15 cellular contexts compared by ENCODE assay signal in genomic region chr11:15901046-15901445, GRCh38.
DNase-seq lines count a peak whose midpoint lies in the region; TF ChIP-seq lines count a peak whose summit lies in the region.
"Had no signal": no experiment of that assay in that cellular context is flagged by ENCODE, and none has a peak within 500 bp of the region (broad histone marks: within the 10 kb centered on the region; RNA-seq: fewer than 3 reads in every experiment).

No MANE protein-coding gene starts in this region.

- TF ChIP-seq EP300 in tibial nerve (IDR thresholded peaks at IDR 0.05): no peak

- H3K27me3 ChIP-seq in uterus: no peaks in the 10 kb centered on the region
- H3K27me3 ChIP-seq in tibial nerve: no peaks in the 10 kb centered on the region
- H3K27me3 ChIP-seq: adrenal gland, ovary had no signal

- TF ChIP-seq POLR2A in uterus (IDR thresholded peaks at IDR 0.05): no peak
- TF ChIP-seq POLR2A in erythroblast (IDR thresholded peaks at IDR 0.05; ENCODE audit: low read length): no peak
- TF ChIP-seq POLR2A in tibial nerve (IDR thresholded peaks at IDR 0.05): no peak

- peaks cover 24% of the 10 kb centered on the region for H3K4me1 Mint-ChIP-seq in chondrocyte (ENCODE audit: low read depth)
- H3K4me1 Mint-ChIP-seq: B cell had no signal

- no peaks in the 10 kb centered on the region for H3K27me3 Mint-ChIP-seq in chondrocyte (ENCODE audit: low read depth)
- H3K27me3 Mint-ChIP-seq: B cell had no signal

- no peaks in the 10 kb centered on the region for H3K4me1 ChIP-seq in uterus
- no peaks in the 10 kb centered on the region for H3K4me1 ChIP-seq in tibial nerve
- H3K4me1 ChIP-seq: adrenal gland had no signal

- H3K36me3 Mint-ChIP-seq in chondrocyte (ENCODE audit: low read depth): no peaks in the 10 kb centered on the region

- H3K27ac ChIP-seq in uterus (no peak overlapping the region), tibial nerve (no peak overlapping the region)
- H3K27ac ChIP-seq: adrenal gland, HL-60, ovary had no signal

- DNase-seq in M059J (ENCODE audit: low read depth): peak; percentile 13
- no peak for DNase-seq in chondrocyte (ENCODE audit: low spot score)
- peak; percentile 35 for DNase-seq in iPS-NIHi7 (ENCODE audit: extremely low spot score)
- peak; percentile 36 for DNase-seq in retinal pigment epithelial cell (ENCODE audit: low read depth)
- no peak for DNase-seq in uterus
- no peak for DNase-seq in erythroblast (lab: John Stamatoyannopoulos, UW)
- DNase-seq in tibial nerve (ENCODE audit: low spot score in 2 of 2): no peak
- DNase-seq: activated T-cell treated with anti-CD3 and anti-CD28 coated beads, Interleukin-2, amount 50 U/mL, for 48 hours; adrenal gland; HCEC 1CT; NCI-H187 treated with DMSO at 0.1 percent for 48 hours; stimulated activated CD4-positive, alpha-beta T cell treated with anti-CD3 and anti-CD28 coated beads, Interleukin-12 subunit alpha, Interleukin-12 subunit beta, amount 100 ng/mL, for 4 hours had no signal

- no peak overlapping the region for H3K4me3 Mint-ChIP-seq in chondrocyte (ENCODE audit: unreplicated experiment)
- H3K4me3 Mint-ChIP-seq: B cell had no signal

- H3K4me3 ChIP-seq in retinal pigment epithelial cell (ENCODE audit: low read length) (no peak overlapping the region), uterus (no peak overlapping the region), tibial nerve (no peak overlapping the region)
- H3K4me3 ChIP-seq: adrenal gland, ovary had no signal

- H3K27ac Mint-ChIP-seq in chondrocyte (ENCODE audit: unreplicated experiment): no peak overlapping the region
- H3K27ac Mint-ChIP-seq: B cell had no signal

- 46 to 65% methylated on average over 6 of the region's 6 CpGs for WGBS in tibial nerve, 2 donors

- TF ChIP-seq CTCF in chondrocyte (IDR thresholded peaks at IDR 0.05) (peak; percentile 37), retinal pigment epithelial cell (conservative IDR thresholded peaks at IDR 0.05; ENCODE audit: low read depth, low read length) (peak; percentile 59), uterus (IDR thresholded peaks at IDR 0.05) (no peak), tibial nerve (IDR thresholded peaks at IDR 0.05) (no peak)

- intact Hi-C loops in uterus (cut with DNase I; ENCODE audit: low total_unique reads): no loop called here

- no peaks in the 10 kb centered on the region for H3K9me3 Mint-ChIP-seq in chondrocyte (ENCODE audit: low read depth)

- H3K9me3 ChIP-seq in uterus: no peaks in the 10 kb centered on the region
- H3K9me3 ChIP-seq in tibial nerve: no peaks in the 10 kb centered on the region
- H3K9me3 ChIP-seq: adrenal gland, ovary had no signal

- H3K36me3 ChIP-seq in uterus (no peaks in the 10 kb centered on the region), tibial nerve (no peaks in the 10 kb centered on the region)
- H3K36me3 ChIP-seq: adrenal gland, ovary had no signal

Comparison
In these comparisons a context has a peak if more than half of its experiments do, and no peak if none do; other contexts are left out.
1. DNase-seq: peak in M059J (single experiment), iPS-NIHi7 (single experiment) and retinal pigment epithelial cell (single experiment); none in chondrocyte (single experiment), uterus (0 of 2), erythroblast (0 of 2) and tibial nerve (0 of 2).
2. CTCF ChIP-seq: peak in chondrocyte (single experiment) and retinal pigment epithelial cell (single experiment); none in uterus (0 of 4) and tibial nerve (0 of 5).